In the genomic region with DNA sequence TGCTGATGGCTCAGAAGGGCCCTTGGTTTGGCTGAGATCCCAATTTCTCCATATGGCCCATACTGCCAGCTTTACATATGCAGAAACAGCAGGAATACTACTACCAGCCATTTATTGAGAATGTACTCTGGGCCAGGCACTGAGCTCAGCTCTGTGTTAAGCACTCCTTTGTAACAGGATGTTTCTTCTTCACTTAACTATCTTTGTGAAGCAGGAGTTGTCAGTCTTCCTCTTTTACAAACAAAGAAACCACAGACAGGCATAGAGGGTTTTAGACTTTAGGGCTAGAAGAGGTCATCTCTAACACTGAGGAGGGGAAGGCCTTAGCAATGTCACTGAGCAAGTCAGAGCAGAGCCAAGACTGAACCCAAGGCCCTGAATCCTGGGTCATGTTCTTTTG, we compare ENCODE assay signal across 16 cellular contexts.
"Had no signal": no experiment of that assay in that cellular context is flagged by ENCODE, and none has a peak within 500 bp of the region (broad histone marks: within the 10 kb centered on the region; RNA-seq: fewer than 3 reads in every experiment).

No MANE protein-coding gene starts in this region.

- H3K4me3 ChIP-seq: prostate gland, skin epidermis, transverse colon, vagina had no signal

- H3K4me3 Mint-ChIP-seq: activated CD4-positive, alpha-beta memory T cell treated with anti-CD3 and anti-CD28 coated beads, Interleukin-2, amount 10 ng/mL, durations not matched to agents 7 days and 5 days; stimulated activated naive B cell treated with anti-CD40 and anti-IgM and Interleukin-4, amounts not matched to agents 10 μg/mL and 1 μg/mL and 100 μg/mL, for 72 hours had no signal

- H3K27ac Mint-ChIP-seq: activated CD4-positive, alpha-beta memory T cell treated with anti-CD3 and anti-CD28 coated beads, Interleukin-2, amount 10 ng/mL, durations not matched to agents 7 days and 5 days; activated naive CD4-positive, alpha-beta T cell treated with anti-CD3 and anti-CD28 coated beads, Interleukin-2, amount 50 U/mL, for 72 hours; stimulated activated naive B cell treated with anti-CD40 and anti-IgM and Interleukin-4, amounts not matched to agents 10 μg/mL and 1 μg/mL and 100 μg/mL, for 72 hours had no signal

- H3K9me3 ChIP-seq: prostate gland, transverse colon, vagina had no signal

- H3K4me1 ChIP-seq: prostate gland, transverse colon, vagina had no signal

- ATAC-seq: left lobe of liver, right cardiac atrium had no signal

- H3K4me1 Mint-ChIP-seq: activated CD4-positive, alpha-beta memory T cell treated with anti-CD3 and anti-CD28 coated beads, Interleukin-2, amount 10 ng/mL, durations not matched to agents 7 days and 5 days had no signal

- H3K9me3 Mint-ChIP-seq: activated CD4-positive, alpha-beta memory T cell treated with anti-CD3 and anti-CD28 coated beads, Interleukin-2, amount 10 ng/mL, durations not matched to agents 7 days and 5 days; activated naive CD4-positive, alpha-beta T cell treated with anti-CD3 and anti-CD28 coated beads, Interleukin-2, amount 50 U/mL, for 72 hours; stimulated activated naive B cell treated with anti-CD40 and anti-IgM and Interleukin-4, amounts not matched to agents 10 μg/mL and 1 μg/mL and 100 μg/mL, for 72 hours had no signal

- DNase-seq: activated CD4-positive, alpha-beta memory T cell treated with anti-CD3 and anti-CD28 coated beads, Interleukin-2, amount 10 ng/mL, durations not matched to agents 7 days and 5 days; activated effector memory CD4-positive, alpha-beta T cell treated with anti-CD3 and anti-CD28 coated beads, Interleukin-2, amount 50 U/mL, for 16 hours; activated T-cell treated with anti-CD3 and anti-CD28 coated beads, Interleukin-2, amount 50 U/mL, for 48 hours; caudate nucleus; islet precursor cell; midbrain; right cardiac atrium; stimulated activated CD4-positive, alpha-beta T cell treated with anti-CD3 and anti-CD28 coated beads, Interleukin-15, amount 100 ng/mL, for 24 hours; stimulated activated CD4-positive, alpha-beta T cell treated with anti-CD3 and anti-CD28 coated beads, Interleukin-4, amount 100 ng/mL, for 1 hour; stimulated activated naive B cell treated with anti-CD40 and anti-IgM and Interleukin-4, amounts not matched to agents 10 μg/mL and 1 μg/mL and 100 μg/mL, for 72 hours; transverse colon had no signal

- H3K27me3 Mint-ChIP-seq: activated CD4-positive, alpha-beta memory T cell treated with anti-CD3 and anti-CD28 coated beads, Interleukin-2, amount 10 ng/mL, durations not matched to agents 7 days and 5 days; stimulated activated naive B cell treated with anti-CD40 and anti-IgM and Interleukin-4, amounts not matched to agents 10 μg/mL and 1 μg/mL and 100 μg/mL, for 72 hours had no signal

- H3K27ac ChIP-seq: prostate gland, skin epidermis, transverse colon, vagina had no signal

- H3K27me3 ChIP-seq: transverse colon, vagina had no signal
